ENCODE assay signal across 1 cellular context in the genomic region with DNA sequence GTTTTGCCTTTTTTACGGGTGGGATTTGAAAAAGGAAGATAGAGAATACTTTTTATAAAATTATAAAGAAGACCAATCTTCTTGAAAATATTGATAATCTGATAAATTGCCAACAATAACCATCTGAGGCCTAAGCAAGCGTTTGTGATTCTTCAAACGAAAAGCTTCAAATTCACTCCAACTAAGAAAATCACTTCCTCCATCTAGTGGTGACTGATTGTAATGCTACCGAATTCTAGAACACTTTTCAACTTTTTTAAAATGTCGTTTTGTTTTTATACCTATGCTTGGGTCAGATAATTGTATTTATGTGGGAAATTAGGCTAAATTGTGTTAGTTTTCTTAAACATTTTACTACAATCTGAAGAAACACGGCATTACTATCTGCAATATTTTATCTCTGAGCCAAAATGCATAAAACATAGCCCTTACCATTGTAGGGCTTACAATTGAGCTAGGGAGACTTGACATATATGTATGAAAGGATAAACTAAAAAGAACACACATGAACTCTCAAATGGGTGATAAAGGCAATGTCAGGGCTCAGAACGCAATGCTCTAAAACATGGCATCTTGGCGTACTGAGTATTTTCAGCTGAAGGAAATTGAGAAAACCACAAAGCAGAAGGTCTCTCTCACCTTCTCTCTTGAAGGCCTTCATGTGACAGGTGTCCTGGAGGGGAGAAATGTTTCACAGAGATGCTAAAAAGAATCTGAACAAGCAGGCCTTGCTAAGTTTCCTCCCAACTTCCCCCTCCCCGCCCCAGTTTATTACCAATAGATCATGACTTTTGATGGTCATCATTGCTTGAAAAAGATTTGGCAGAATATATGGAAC.
TF ChIP-seq lines count a peak whose summit lies in the region.

No MANE protein-coding gene starts in this region.

TF ChIP-seq in HepG2, 621 proteins besides CTCF, POLR2A, EP300 and RAD21 (continued from another document):
- peak; percentile 56; the same call in 1 of the 2 replicates for TF ChIP-seq AKNA (CRISPR knock-in tag; IDR thresholded peaks at IDR 0.05; ENCODE audit: borderline replicate concordance)
- TF ChIP-seq, protein P1, sequence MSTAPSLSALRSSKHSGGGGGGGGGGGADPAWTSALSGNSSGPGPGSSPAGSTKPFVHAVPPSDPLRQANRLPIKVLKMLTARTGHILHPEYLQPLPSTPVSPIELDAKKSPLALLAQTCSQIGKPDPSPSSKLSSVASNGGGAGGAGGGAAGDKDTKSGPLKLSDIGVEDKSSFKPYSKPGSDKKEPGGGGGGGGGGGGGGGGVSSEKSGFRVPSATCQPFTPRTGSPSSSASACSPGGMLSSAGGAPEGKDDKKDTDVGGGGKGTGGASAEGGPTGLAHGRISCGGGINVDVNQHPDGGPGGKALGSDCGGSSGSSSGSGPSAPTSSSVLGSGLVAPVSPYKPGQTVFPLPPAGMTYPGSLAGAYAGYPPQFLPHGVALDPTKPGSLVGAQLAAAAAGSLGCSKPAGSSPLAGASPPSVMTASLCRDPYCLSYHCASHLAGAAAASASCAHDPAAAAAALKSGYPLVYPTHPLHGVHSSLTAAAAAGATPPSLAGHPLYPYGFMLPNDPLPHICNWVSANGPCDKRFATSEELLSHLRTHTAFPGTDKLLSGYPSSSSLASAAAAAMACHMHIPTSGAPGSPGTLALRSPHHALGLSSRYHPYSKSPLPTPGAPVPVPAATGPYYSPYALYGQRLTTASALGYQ (CRISPR knock-in tag; IDR thresholded peaks at IDR 0.05): peak; percentile 20; the same call in 1 of the 2 replicates
- TF ChIP-seq ARID5B (CRISPR knock-in tag; IDR thresholded peaks at IDR 0.05): 0 out of 2 replicates have a peak, but pooled peaks have one; percentile 28
- peak; percentile 56; the same call in 1 of the 2 replicates for TF ChIP-seq SMC3 (IDR thresholded peaks at IDR 0.05; ENCODE audit: low read length)
- 0 out of 2 replicates have a peak, but pooled peaks have one; percentile 31 for TF ChIP-seq ZSCAN12 (CRISPR knock-in tag; IDR thresholded peaks at IDR 0.05)
- peak; percentile 74 for TF ChIP-seq STAG1 (CRISPR knock-in tag; IDR thresholded peaks at IDR 0.05)
- TF ChIP-seq SPEN (CRISPR knock-in tag; IDR thresholded peaks at IDR 0.05; ENCODE audit: low read depth): no peak
- TF ChIP-seq TFDP2 (CRISPR knock-in tag; IDR thresholded peaks at IDR 0.05): no peak
- TF ChIP-seq, protein P2, sequence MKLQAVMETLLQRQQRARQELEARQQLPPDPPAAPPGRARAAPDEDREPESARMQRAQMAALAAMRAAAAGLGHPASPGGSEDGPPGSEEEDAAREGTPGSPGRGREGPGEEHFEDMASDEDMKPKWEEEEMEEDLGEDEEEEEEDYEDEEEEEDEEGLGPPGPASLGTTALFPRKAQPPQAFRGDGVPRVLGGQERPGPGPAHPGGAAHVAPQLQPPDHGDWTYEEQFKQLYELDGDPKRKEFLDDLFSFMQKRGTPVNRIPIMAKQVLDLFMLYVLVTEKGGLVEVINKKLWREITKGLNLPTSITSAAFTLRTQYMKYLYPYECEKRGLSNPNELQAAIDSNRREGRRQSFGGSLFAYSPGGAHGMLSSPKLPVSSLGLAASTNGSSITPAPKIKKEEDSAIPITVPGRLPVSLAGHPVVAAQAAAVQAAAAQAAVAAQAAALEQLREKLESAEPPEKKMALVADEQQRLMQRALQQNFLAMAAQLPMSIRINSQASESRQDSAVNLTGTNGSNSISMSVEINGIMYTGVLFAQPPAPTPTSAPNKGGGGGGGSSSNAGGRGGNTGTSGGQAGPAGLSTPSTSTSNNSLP (IDR thresholded peaks at IDR 0.05; ENCODE audit: low read depth, low read length): peak; percentile 37; the same call in 1 of the 2 replicates
- no peak for TF ChIP-seq ZNF7 (CRISPR knock-in tag; IDR thresholded peaks at IDR 0.05)
- TF ChIP-seq SNAPC4 (CRISPR knock-in tag; IDR thresholded peaks at IDR 0.05): no peak
- TF ChIP-seq ELF3 (CRISPR knock-in tag; IDR thresholded peaks at IDR 0.05): 0 out of 2 replicates have a peak, but pooled peaks have one; percentile 37
- peak; percentile 49; the same call in 1 of the 2 replicates for TF ChIP-seq MIXL1 (CRISPR knock-in tag; IDR thresholded peaks at IDR 0.05)
